In genomic region chr1:179840107-179840506, GRCh38 we compare ENCODE assay signal across 21 cellular contexts.
"Had no signal": no experiment of that assay in that cellular context is flagged by ENCODE, and none has a peak within 500 bp of the region (broad histone marks: within the 10 kb centered on the region; RNA-seq: fewer than 3 reads in every experiment).

No MANE protein-coding gene starts in this region.

- ATAC-seq: esophagus mucosa, gastrocnemius medialis, heart right ventricle, left lobe of liver, natural killer cell had no signal

- DNase-seq: effector CD4-positive, alpha-beta T cell; gastrocnemius medialis; heart right ventricle; hypothalamus; islet precursor cell; natural killer cell; posterior cingulate gyrus; sigmoid colon; stimulated activated CD4-positive, alpha-beta T cell treated with anti-CD3 and anti-CD28 coated beads, Interleukin-2, amount 100 ng/mL, for 24 hours; stimulated activated CD4-positive, alpha-beta T cell treated with anti-CD3 and anti-CD28 coated beads, Interleukin-4, amount 100 ng/mL, for 4 hours; stimulated activated naive CD4-positive, alpha-beta T cell treated with Interleukin-2 at 50 U/mL for 16 hours; tibial artery had no signal

- H3K4me1 Mint-ChIP-seq: memory B cell, neural crest cell had no signal

- H3K4me3 Mint-ChIP-seq: dendritic cell treated with granulocyte-macrophage colony-stimulating factor and Interleukin-4, amounts not matched to agents 40 ng/mL and 50 ng/mL, for 4 days; memory B cell; mesothelial cell of epicardium; natural killer cell; neural crest cell had no signal

- H3K27ac Mint-ChIP-seq: dendritic cell treated with granulocyte-macrophage colony-stimulating factor and Interleukin-4, amounts not matched to agents 40 ng/mL and 50 ng/mL, for 4 days; memory B cell; mesothelial cell of epicardium; natural killer cell had no signal

- H3K36me3 Mint-ChIP-seq: natural killer cell had no signal

- H3K9me3 Mint-ChIP-seq: dendritic cell treated with granulocyte-macrophage colony-stimulating factor and Interleukin-4, amounts not matched to agents 40 ng/mL and 50 ng/mL, for 4 days; memory B cell; mesothelial cell of epicardium; natural killer cell; neural crest cell had no signal

- H3K4me1 ChIP-seq: gastrocnemius medialis, heart right ventricle, right atrium auricular region, sigmoid colon, suprapubic skin, tibial artery had no signal

- H3K9me3 ChIP-seq: gastrocnemius medialis, heart right ventricle, right atrium auricular region, sigmoid colon, suprapubic skin, tibial artery had no signal

- H3K27me3 ChIP-seq: gastrocnemius medialis, heart right ventricle, right atrium auricular region, sigmoid colon, suprapubic skin, tibial artery had no signal

- H3K4me3 ChIP-seq: gastrocnemius medialis, heart right ventricle, right atrium auricular region, sigmoid colon, skin epidermis, suprapubic skin, tibial artery had no signal
